10 cellular contexts compared by ENCODE assay signal in genomic region chr18:48828713-48829442, GRCh38.
A peak's percentile ranks its signal among the peaks of the same experiment; 100 is the strongest.
DNase-seq lines count a peak whose midpoint lies in the region; ATAC-seq and TF ChIP-seq lines count a peak whose summit lies in the region.
"Had no signal": no experiment of that assay in that cellular context is flagged by ENCODE, and none has a peak within 500 bp of the region (broad histone marks: within the 10 kb centered on the region; RNA-seq: fewer than 3 reads in every experiment).

No MANE protein-coding gene starts in this region.

- H3K36me3 ChIP-seq in right lobe of liver (peaks cover 0 to 4% (median under 1%) of the 10 kb centered on the region in 4 donors), transverse colon (no peaks in the 10 kb centered on the region), MG63 (no peaks in the 10 kb centered on the region; the same call in 1 of the 2 replicates)
- H3K36me3 ChIP-seq: pancreas had no signal

- H3K4me3 ChIP-seq in right lobe of liver (no peak overlapping the region), transverse colon (no peak overlapping the region), MG63 (no peak overlapping the region)
- H3K4me3 ChIP-seq: pancreas had no signal

- intact Hi-C loops in activated B cell treated with CpG ODN at 0.5 μM for 24 hours (cut with micrococcal nuclease), result no loop called here
- intact Hi-C loops in right lobe of liver (cut with DNase I), result no loop called here
- intact Hi-C loops in transverse colon (cut with DNase I; ENCODE audit: low total_unique reads), result no loop called here

- no peaks in the 10 kb centered on the region for H3K9me3 ChIP-seq in right lobe of liver
- no peaks in the 10 kb centered on the region for H3K9me3 ChIP-seq in transverse colon
- H3K9me3 ChIP-seq in MG63, result no peaks in the 10 kb centered on the region; the same call in 1 of the 2 replicates
- H3K9me3 ChIP-seq: pancreas had no signal

- in situ Hi-C loops in transverse colon (cut with MboI; ENCODE audit: low pct_ligation_motif_present in 1 of 4, low pct_unique_long_range_greater_than_20kb in 1 of 4, low sequenced_read_pairs in 3 of 4), result no loop called here

- H3K27ac Mint-ChIP-seq in activated B cell treated with CpG ODN at 0.5 μM for 24 hours, result no peak overlapping the region
- H3K27ac Mint-ChIP-seq: stimulated activated naive CD8-positive, alpha-beta T cell treated with anti-CD3 and anti-CD28 coated beads, Interleukin-15, Interleukin-2, amounts not matched to agents 100 ng/mL and 50 ng/mL, for 24 hours had no signal

- ATAC-seq in activated T-cell treated with anti-CD3 and anti-CD28 coated beads, Interleukin-2, amount 50 U/mL, for 4 hours, result no peak
- ATAC-seq in activated B cell treated with CpG ODN at 0.5 μM for 24 hours (ENCODE audit: low read depth) (no peak), right lobe of liver (peak in 2 of 4 donors; percentile 7 to 11), HG02588 (IDR thresholded peaks at IDR 0.05; ENCODE audit: unreplicated experiment) (no peak), HG03135 (IDR thresholded peaks at IDR 0.05; ENCODE audit: unreplicated experiment) (no peak)

- no peaks in the 10 kb centered on the region for H3K27me3 ChIP-seq in right lobe of liver
- H3K27me3 ChIP-seq in transverse colon, result no peaks in the 10 kb centered on the region
- H3K27me3 ChIP-seq in MG63, result no peaks in the 10 kb centered on the region
- H3K27me3 ChIP-seq: pancreas had no signal

- peaks cover 41% of the 10 kb centered on the region for H3K4me1 Mint-ChIP-seq in activated T-cell treated with anti-CD3 and anti-CD28 coated beads, Interleukin-2, amount 50 U/mL, for 4 hours (ENCODE audit: low read depth)
- peaks cover 14% of the 10 kb centered on the region for H3K4me1 Mint-ChIP-seq in activated B cell treated with CpG ODN at 0.5 μM for 24 hours

- CTCF ChIA-PET in activated B cell treated with CpG ODN at 0.5 μM for 24 hours (lab: Charles Lee), result no interaction called here

- TF ChIP-seq CTCF in activated B cell treated with CpG ODN at 0.5 μM for 24 hours (IDR thresholded peaks at IDR 0.05) (no peak), right lobe of liver (IDR thresholded peaks at IDR 0.05) (no peak), transverse colon (IDR thresholded peaks at IDR 0.05) (no peak)

- WGBS in right lobe of liver (ENCODE audit: insufficient coverage, low coverage, low lambda C conversion rate, missing lambda C conversion rate), result 69% methylated on average over 13 of the region's 15 CpGs
- 51 to 66% methylated on average over 7 to 15 of the region's 15 CpGs for WGBS in transverse colon (ENCODE audit: low coverage in 1 of 2), 2 donors

- H3K36me3 Mint-ChIP-seq in activated T-cell treated with anti-CD3 and anti-CD28 coated beads, Interleukin-2, amount 50 U/mL, for 4 hours (ENCODE audit: insufficient read depth), result no peaks in the 10 kb centered on the region
- H3K36me3 Mint-ChIP-seq in activated B cell treated with CpG ODN at 0.5 μM for 24 hours (ENCODE audit: low read depth), result no peaks in the 10 kb centered on the region

- H3K4me1 ChIP-seq in right lobe of liver, result no peaks in the 10 kb centered on the region
- peaks cover 24 to 45% (median 34%) of the 10 kb centered on the region in 4 donors for H3K4me1 ChIP-seq in transverse colon

- H3K27ac ChIP-seq in right lobe of liver, result peak overlapping the region in 2 of 3 donors; percentile 3 to 69
- peak overlapping the region; percentile 14 to 57 (median 47) for H3K27ac ChIP-seq in transverse colon
- H3K27ac ChIP-seq: pancreas had no signal

- TF ChIP-seq EP300 in transverse colon (IDR thresholded peaks at IDR 0.05; ENCODE audit: low read depth), result no peak

- DNase-seq in activated T-cell treated with anti-CD3 and anti-CD28 coated beads, Interleukin-2, amount 50 U/mL, for 1 hour, result peak; percentile 5
- no peak for DNase-seq in activated T-cell treated with anti-CD3 and anti-CD28 coated beads, Interleukin-2, amount 50 U/mL, for 4 hours
- DNase-seq in activated B cell treated with CpG ODN at 0.5 μM for 24 hours (peak; percentile 8), right lobe of liver (peak in 2 of 3 donors; percentile 39 to 53), transverse colon (no peak), MG63 (no peak)

- POLR2A ChIA-PET in activated B cell treated with CpG ODN at 0.5 μM for 24 hours (lab: Charles Lee), result interaction anchor here (2.0 kb wide), 1 partner anchor 123 kb away, joined by 5 read pairs; no protein-coding TSS in a partner anchor

- H3K9me3 Mint-ChIP-seq in activated T-cell treated with anti-CD3 and anti-CD28 coated beads, Interleukin-2, amount 50 U/mL, for 4 hours, result no peaks in the 10 kb centered on the region
- no peaks in the 10 kb centered on the region for H3K9me3 Mint-ChIP-seq in activated B cell treated with CpG ODN at 0.5 μM for 24 hours
- H3K9me3 Mint-ChIP-seq: stimulated activated naive CD8-positive, alpha-beta T cell treated with anti-CD3 and anti-CD28 coated beads, Interleukin-15, Interleukin-2, amounts not matched to agents 100 ng/mL and 50 ng/mL, for 24 hours had no signal

- no peaks in the 10 kb centered on the region for H3K27me3 Mint-ChIP-seq in activated T-cell treated with anti-CD3 and anti-CD28 coated beads, Interleukin-2, amount 50 U/mL, for 4 hours (ENCODE audit: low read depth)
- peaks cover 8% of the 10 kb centered on the region for H3K27me3 Mint-ChIP-seq in activated B cell treated with CpG ODN at 0.5 μM for 24 hours
- H3K27me3 Mint-ChIP-seq: stimulated activated naive CD8-positive, alpha-beta T cell treated with anti-CD3 and anti-CD28 coated beads, Interleukin-15, Interleukin-2, amounts not matched to agents 100 ng/mL and 50 ng/mL, for 24 hours had no signal

- no peak for TF ChIP-seq POLR2A in right lobe of liver (IDR thresholded peaks at IDR 0.05)
- no peak for TF ChIP-seq POLR2A in transverse colon (IDR thresholded peaks at IDR 0.05)

- no peak overlapping the region for H3K4me3 Mint-ChIP-seq in activated T-cell treated with anti-CD3 and anti-CD28 coated beads, Interleukin-2, amount 50 U/mL, for 4 hours
- no peak overlapping the region for H3K4me3 Mint-ChIP-seq in activated B cell treated with CpG ODN at 0.5 μM for 24 hours
- H3K4me3 Mint-ChIP-seq: stimulated activated naive CD8-positive, alpha-beta T cell treated with anti-CD3 and anti-CD28 coated beads, Interleukin-15, Interleukin-2, amounts not matched to agents 100 ng/mL and 50 ng/mL, for 24 hours had no signal

Comparison
In these comparisons a context has a peak if more than half of its experiments do, and no peak if none do; other contexts are left out.
1. DNase-seq: peak in activated T-cell treated with anti-CD3 and anti-CD28 coated beads, Interleukin-2, amount 50 U/mL, for 1 hour (single experiment), activated B cell treated with CpG ODN at 0.5 μM for 24 hours (single experiment) and right lobe of liver (2 of 3); none in activated T-cell treated with anti-CD3 and anti-CD28 coated beads, Interleukin-2, amount 50 U/mL, for 4 hours (single experiment), transverse colon (single experiment) and MG63 (single experiment).